Comparison of ENCODE assay signal across 17 cellular contexts in genomic region chr3:38460377-38461085, GRCh38. TPM values are rescaled to one million over a fixed set of nuclear protein-coding genes. Genes with fewer than 3 reads are reported as not detected.
DNase-seq lines count a peak whose midpoint lies in the region; ATAC-seq and TF ChIP-seq lines count a peak whose summit lies in the region.
"Had no signal": no experiment of that assay in that cellular context is flagged by ENCODE, and none has a peak within 500 bp of the region (broad histone marks: within the 10 kb centered on the region; RNA-seq: fewer than 3 reads in every experiment).

No MANE protein-coding gene starts in this region.

- 75 to 91% methylated on average over 7 to 9 of the region's 9 CpGs for WGBS in body of pancreas, 2 donors
- WGBS in right cardiac atrium, result 46% methylated on average over 9 of the region's 9 CpGs

- TF ChIP-seq POLR2A in body of pancreas (IDR thresholded peaks at IDR 0.05) (no peak), gastrocnemius medialis (IDR thresholded peaks at IDR 0.05) (peak; percentile 37 to 73)

- H3K9me3 ChIP-seq in body of pancreas, result no peaks in the 10 kb centered on the region
- no peaks in the 10 kb centered on the region for H3K9me3 ChIP-seq in right cardiac atrium (ENCODE audit: control insufficient read depth, low read length)
- H3K9me3 ChIP-seq in gastrocnemius medialis, result no peaks in the 10 kb centered on the region
- H3K9me3 ChIP-seq in lower lobe of right lung, result no peaks in the 10 kb centered on the region
- H3K9me3 ChIP-seq: pancreas had no signal

- DNase-seq in G401 (ENCODE audit: low spot score) (peak; percentile 80), body of pancreas (no peak), right cardiac atrium (no peak), gastrocnemius medialis (peak; percentile 84 to 94), lower lobe of right lung (no peak), H4 (ENCODE audit: low spot score) (no peak)
- DNase-seq: activated CD4-positive, CD25-positive, alpha-beta regulatory T cell; activated gamma-delta T cell; aorta; EL; GM23248; NCI-H446 treated with DMSO at 0.1 percent for 48 hours; pancreas; stimulated activated naive CD4-positive, alpha-beta T cell treated with Interleukin-2 at 50 U/mL for 16 hours; T-helper 2 cell had no signal

- TF ChIP-seq CTCF in body of pancreas (IDR thresholded peaks at IDR 0.05) (no peak), gastrocnemius medialis (IDR thresholded peaks at IDR 0.05 in 4 of 5, conservative IDR thresholded peaks at IDR 0.05 in 1 of 5) (no peak), lower lobe of right lung (IDR thresholded peaks at IDR 0.05) (no peak)

- H3K4me3 ChIP-seq in body of pancreas (no peak overlapping the region), right cardiac atrium (ENCODE audit: low read length) (no peak overlapping the region), gastrocnemius medialis (peak overlapping the region; percentile 45 to 65 (median 56)), lower lobe of right lung (no peak overlapping the region)
- H3K4me3 ChIP-seq: GM23248 had no signal

- in situ Hi-C loops in G401 (cut with HindIII; ENCODE audit: low sequenced_read_pairs), result no loop called here
- in situ Hi-C loops in gastrocnemius medialis (cut with MboI; ENCODE audit: low sequenced_read_pairs in 4 of 4), result no loop called here

- no peak for ATAC-seq in body of pancreas
- no peak for ATAC-seq in right cardiac atrium
- peak; percentile 84 to 85 for ATAC-seq in gastrocnemius medialis
- ATAC-seq in GM18517 (IDR thresholded peaks at IDR 0.05; ENCODE audit: unreplicated experiment), result no peak
- no peak for ATAC-seq in lower lobe of right lung
- ATAC-seq in HG03439 (IDR thresholded peaks at IDR 0.05; ENCODE audit: unreplicated experiment), result no peak

- H3K27me3 ChIP-seq in body of pancreas, result no peaks in the 10 kb centered on the region
- no peaks in the 10 kb centered on the region for H3K27me3 ChIP-seq in right cardiac atrium (ENCODE audit: control insufficient read depth, insufficient read depth)
- H3K27me3 ChIP-seq in gastrocnemius medialis, result no peaks in the 10 kb centered on the region
- H3K27me3 ChIP-seq in lower lobe of right lung (ENCODE audit: low read depth), result no peaks in the 10 kb centered on the region
- H3K27me3 ChIP-seq: pancreas had no signal

- H3K36me3 ChIP-seq in body of pancreas (replicated peaks in 1 of 2; ENCODE audit: insufficient read depth in 1 of 2, low read depth in 2 of 2) (no peaks in the 10 kb centered on the region), gastrocnemius medialis (no peaks in the 10 kb centered on the region), lower lobe of right lung (no peaks in the 10 kb centered on the region)
- H3K36me3 ChIP-seq: pancreas had no signal

- intact Hi-C loops in body of pancreas (cut with DNase I), result no loop called here
- intact Hi-C loops in right cardiac atrium (cut with DNase I), result no loop called here
- intact Hi-C loops in gastrocnemius medialis (cut with DNase I; ENCODE audit: low total_unique reads), result loop anchor here (5.0 kb wide), 1 partner anchor 732 kb away; the partner anchor contains the start of gene XIRP1
- intact Hi-C loops in lower lobe of right lung (cut with DNase I), result no loop called here

- H3K4me1 ChIP-seq in body of pancreas (peaks cover 59% of the 10 kb centered on the region), right cardiac atrium (ENCODE audit: control insufficient read depth, insufficient read depth, low read length) (peaks cover 20% of the 10 kb centered on the region), gastrocnemius medialis (peaks cover 55 to 85% of the 10 kb centered on the region in 2 donors), lower lobe of right lung (peaks cover 48% of the 10 kb centered on the region)

- H3K27ac ChIP-seq in body of pancreas (peak overlapping the region in 3 of 4 donors; percentile 81 to 92 (median 90)), right cardiac atrium (ENCODE audit: low read length) (peak overlapping the region; percentile 61), gastrocnemius medialis (peak overlapping the region; percentile 96 to 98 (median 97)), lower lobe of right lung (no peak overlapping the region)
- H3K27ac ChIP-seq: GM23248 had no signal

RNA-seq across cellular contexts. Expression of gene ACVR2B, which starts 6.8 kb away (rescaled TPM):
- total RNA-seq in G401 (2014; rRNA removed; shearing (Covaris generic)), result 9.0 and 11.4 TPM in 2 replicates
- total RNA-seq in body of pancreas, result 10 to 100 TPM in 1 of 2 donors, 1 to 10 TPM in 1; 7.3 to 18.1 TPM
- total RNA-seq in right cardiac atrium, result 1 to 10 TPM; 5.0 to 6.2 (median 5.7) TPM
- polyA plus RNA-seq in right cardiac atrium, result 1.7 TPM
- 10 to 100 TPM in 1 of 4 donors, 1 to 10 TPM in 3; 2.4 to 12.1 (median 6.3) TPM for total RNA-seq in gastrocnemius medialis
- total RNA-seq in lower lobe of right lung, result 8.2 TPM
- total RNA-seq in H4 (2014; rRNA removed; shearing (Covaris generic)), result 0.74 and 1.3 TPM in 2 replicates

RNA-seq across cellular contexts. Expression of gene EXOG, which starts 35.6 kb away (rescaled TPM):
- 16.6 and 18.2 TPM in 2 replicates for total RNA-seq in G401 (2014; rRNA removed; shearing (Covaris generic))
- total RNA-seq in body of pancreas, result 10 to 100 TPM; 10.5 to 13.5 TPM
- total RNA-seq in right cardiac atrium, result 10 to 100 TPM; 19.4 to 27.7 (median 24.6) TPM
- 22.4 TPM for polyA plus RNA-seq in right cardiac atrium
- total RNA-seq in gastrocnemius medialis, result 1 to 10 TPM; 1.6 to 6.5 (median 2.2) TPM
- 12.3 TPM for total RNA-seq in lower lobe of right lung
- 8.7 and 11.1 TPM in 2 replicates for total RNA-seq in H4 (2014; rRNA removed; shearing (Covaris generic))

Comparison
In these comparisons a context has a peak if more than half of its experiments do, and no peak if none do; other contexts are left out.
1. DNase-seq: peak in G401 (single experiment) and gastrocnemius medialis (2 of 2); none in body of pancreas (0 of 4), right cardiac atrium (0 of 3), lower lobe of right lung (single experiment) and H4 (single experiment).
2. ATAC-seq: peak in gastrocnemius medialis (2 of 2); none in body of pancreas (single experiment), right cardiac atrium (0 of 2), GM18517 (single experiment), lower lobe of right lung (0 of 2) and HG03439 (single experiment).
3. H3K4me3 ChIP-seq: peak in gastrocnemius medialis (4 of 4); none in body of pancreas (0 of 2), right cardiac atrium (single experiment) and lower lobe of right lung (single experiment).
4. POLR2A ChIP-seq: peak in gastrocnemius medialis (2 of 2); none in body of pancreas (0 of 3).